Comparison of ENCODE assay signal across 9 cellular contexts in the genomic region with DNA sequence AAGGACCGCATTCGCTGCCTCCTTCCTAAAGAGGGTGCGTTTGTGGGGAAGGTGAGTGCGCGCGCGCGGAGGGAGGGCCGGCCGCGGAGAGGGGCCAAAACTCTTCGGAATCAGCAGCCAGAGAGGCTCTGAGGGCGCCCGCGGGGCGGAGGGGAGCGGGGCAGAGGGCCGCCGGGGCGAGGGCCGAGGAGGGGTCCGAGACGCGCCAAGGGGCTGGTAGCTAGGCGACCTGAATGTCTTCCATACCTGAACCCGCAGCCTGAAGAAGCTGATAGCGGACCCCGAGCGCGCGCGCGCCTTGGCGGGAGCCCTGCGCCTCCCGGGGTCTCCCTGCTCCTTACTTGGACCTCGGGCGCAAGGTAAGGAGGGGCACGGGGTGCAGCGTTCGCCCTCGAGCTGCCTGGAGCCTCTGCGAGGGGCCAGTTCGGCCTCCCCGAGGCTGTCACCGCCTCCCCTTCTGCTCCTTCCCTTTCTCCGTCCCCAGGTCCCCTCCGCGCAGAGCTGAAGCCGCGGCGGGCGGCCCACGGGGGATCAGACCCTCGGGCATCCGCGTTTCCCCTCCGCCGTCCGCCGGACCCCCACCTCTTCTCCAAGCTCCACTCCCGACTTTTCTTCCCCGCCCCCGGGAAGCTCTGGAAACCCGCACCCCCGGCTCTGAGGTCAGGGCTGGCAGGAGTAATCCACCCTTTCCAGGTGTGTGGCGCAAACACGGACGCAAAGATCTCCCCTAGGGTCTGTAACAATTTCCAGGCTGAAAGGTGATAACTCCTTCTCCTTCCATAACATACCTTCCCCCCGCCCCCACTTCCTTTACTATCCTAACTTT. TPM values are rescaled to one million over a fixed set of nuclear protein-coding genes. Genes with fewer than 3 reads are reported as not detected.
DNase-seq lines count a peak whose midpoint lies in the region; ATAC-seq and FAIRE-seq lines count a peak whose summit lies in the region.
"Had no signal": no experiment of that assay in that cellular context is flagged by ENCODE, and none has a peak within 500 bp of the region (broad histone marks: within the 10 kb centered on the region; RNA-seq: fewer than 3 reads in every experiment).

No MANE protein-coding gene starts in this region.

- no peak overlapping the region for H3K27ac Mint-ChIP-seq in activated T-helper 1 cell treated with anti-CD3 and anti-CD28 coated beads, Interleukin-12 subunit alpha, Interleukin-12 subunit beta, Interleukin-2, Interleukin-4 antibody, amounts not matched to agents 30 ng/mL and 10 ng/mL and 1 ng/mL, durations not matched to agents 14 hours and 24 hours and 36 hours

- ATAC-seq in right cardiac atrium: peak; percentile 56 to 61

- no peaks in the 10 kb centered on the region for H3K36me3 Mint-ChIP-seq in activated T-helper 1 cell treated with anti-CD3 and anti-CD28 coated beads, Interleukin-12 subunit alpha, Interleukin-12 subunit beta, Interleukin-2, Interleukin-4 antibody, amounts not matched to agents 30 ng/mL and 10 ng/mL and 1 ng/mL, durations not matched to agents 14 hours and 24 hours and 36 hours (ENCODE audit: low read depth)

- H3K36me3 ChIP-seq in small intestine (ENCODE audit: control insufficient read depth in 2 of 2, insufficient read depth in 2 of 2, low read length in 2 of 2): no peaks in the 10 kb centered on the region

- H3K9me3 ChIP-seq in right cardiac atrium (ENCODE audit: control insufficient read depth, low read length): no peaks in the 10 kb centered on the region
- no peaks in the 10 kb centered on the region for H3K9me3 ChIP-seq in small intestine (ENCODE audit: control insufficient read depth, low read depth)

- WGBS in right cardiac atrium: 2% methylated on average over 70 of the region's 70 CpGs
- 1 to 3% (median 2%) methylated on average over 51 to 70 of the region's 70 CpGs for WGBS in small intestine, 3 donors

- H3K4me1 Mint-ChIP-seq in activated T-helper 1 cell treated with anti-CD3 and anti-CD28 coated beads, Interleukin-12 subunit alpha, Interleukin-12 subunit beta, Interleukin-2, Interleukin-4 antibody, amounts not matched to agents 30 ng/mL and 10 ng/mL and 1 ng/mL, durations not matched to agents 14 hours and 24 hours and 36 hours (ENCODE audit: low read depth): no peaks in the 10 kb centered on the region

- DNase-seq in NCI-H1417 (lab: John Stamatoyannopoulos, UW) (peak; percentile 6 to 68 (median 67)), NCI-H1417 treated with DMSO at 0.1 percent for 48 hours (lab: John Stamatoyannopoulos, UW) (no peak), right cardiac atrium (peak in 2 of 3 donors; percentile 50 to 64), small intestine (no peak), GM19238 (ENCODE audit: insufficient read length, low spot score) (no peak), A172 (ENCODE audit: low spot score) (no peak), RPMI8226 (no peak)
- DNase-seq in activated T-helper 1 cell treated with anti-CD3 and anti-CD28 coated beads, Interleukin-12 subunit alpha, Interleukin-12 subunit beta, Interleukin-2, Interleukin-4 antibody, amounts not matched to agents 30 ng/mL and 10 ng/mL and 1 ng/mL, durations not matched to agents 14 hours and 24 hours and 36 hours (ENCODE audit: low spot score): no peak

- H3K4me3 Mint-ChIP-seq in activated T-helper 1 cell treated with anti-CD3 and anti-CD28 coated beads, Interleukin-12 subunit alpha, Interleukin-12 subunit beta, Interleukin-2, Interleukin-4 antibody, amounts not matched to agents 30 ng/mL and 10 ng/mL and 1 ng/mL, durations not matched to agents 14 hours and 24 hours and 36 hours: peak overlapping the region; percentile 23

- no peaks in the 10 kb centered on the region for H3K27me3 ChIP-seq in right cardiac atrium (ENCODE audit: control insufficient read depth, insufficient read depth)
- peaks cover 0 to 14% of the 10 kb centered on the region in 2 donors for H3K27me3 ChIP-seq in small intestine (ENCODE audit: control insufficient read depth in 2 of 2, insufficient read depth in 2 of 2, low read length in 2 of 2)

- no peaks in the 10 kb centered on the region for H3K9me3 Mint-ChIP-seq in activated T-helper 1 cell treated with anti-CD3 and anti-CD28 coated beads, Interleukin-12 subunit alpha, Interleukin-12 subunit beta, Interleukin-2, Interleukin-4 antibody, amounts not matched to agents 30 ng/mL and 10 ng/mL and 1 ng/mL, durations not matched to agents 14 hours and 24 hours and 36 hours

- peaks cover 54% of the 10 kb centered on the region for H3K27me3 Mint-ChIP-seq in activated T-helper 1 cell treated with anti-CD3 and anti-CD28 coated beads, Interleukin-12 subunit alpha, Interleukin-12 subunit beta, Interleukin-2, Interleukin-4 antibody, amounts not matched to agents 30 ng/mL and 10 ng/mL and 1 ng/mL, durations not matched to agents 14 hours and 24 hours and 36 hours (ENCODE audit: insufficient read depth)

- H3K27ac ChIP-seq in right cardiac atrium (ENCODE audit: low read length) (no peak overlapping the region), small intestine (ENCODE audit: low read depth in 1 of 2, low read length in 1 of 2) (no peak overlapping the region)
- H3K27ac ChIP-seq: C4-2B had no signal

- H3K4me3 ChIP-seq in right cardiac atrium (ENCODE audit: low read length): peak overlapping the region; percentile 44
- H3K4me3 ChIP-seq in small intestine (ENCODE audit: low read depth in 1 of 2, low read length in 2 of 2): peak overlapping the region; percentile 12 to 52

- no peak for FAIRE-seq in small intestine (lab: Jason Lieb, UNC)

- no peaks in the 10 kb centered on the region for H3K4me1 ChIP-seq in right cardiac atrium (ENCODE audit: control insufficient read depth, insufficient read depth, low read length)
- H3K4me1 ChIP-seq in small intestine (ENCODE audit: control insufficient read depth in 2 of 2, insufficient read depth in 1 of 2, low read depth in 1 of 2, low read length in 1 of 2): no peaks in the 10 kb centered on the region

- intact Hi-C loops in activated T-helper 1 cell treated with anti-CD3 and anti-CD28 coated beads, Interleukin-12 subunit alpha, Interleukin-12 subunit beta, Interleukin-2, Interleukin-4 antibody, amounts not matched to agents 30 ng/mL and 10 ng/mL and 1 ng/mL, durations not matched to agents 14 hours and 24 hours and 36 hours (cut with micrococcal nuclease): no loop called here
- intact Hi-C loops in right cardiac atrium (cut with DNase I): no loop called here

RNA-seq across cellular contexts. Expression of gene DEK, which starts 13.1 kb away (rescaled TPM):
- total RNA-seq in activated T-helper 1 cell treated with anti-CD3 and anti-CD28 coated beads, Interleukin-12 subunit alpha, Interleukin-12 subunit beta, Interleukin-2, Interleukin-4 antibody, amounts not matched to agents 30 ng/mL and 10 ng/mL and 1 ng/mL, durations not matched to agents 14 hours and 24 hours and 36 hours: 163 and 170 TPM in 2 replicates
- 10 to 100 TPM; 82.5 to 97.9 (median 89.1) TPM for total RNA-seq in right cardiac atrium
- polyA plus RNA-seq in right cardiac atrium (49.9 TPM), small intestine (10 to 100 TPM; 55.7 to 77.2 (median 61.1) TPM)
- 193 and 213 TPM in 2 replicates for total RNA-seq in A172 (2014; rRNA removed; shearing (Covaris generic))

Comparison
In these comparisons a context has a peak if more than half of its experiments do, and no peak if none do; other contexts are left out.
1. DNase-seq: peak in NCI-H1417 (3 of 3) and right cardiac atrium (2 of 3); none in NCI-H1417 treated with DMSO at 0.1 percent for 48 hours (single experiment), activated T-helper 1 cell treated with anti-CD3 and anti-CD28 coated beads, Interleukin-12 subunit alpha, Interleukin-12 subunit beta, Interleukin-2, Interleukin-4 antibody, amounts not matched to agents 30 ng/mL and 10 ng/mL and 1 ng/mL, durations not matched to agents 14 hours and 24 hours and 36 hours (single experiment), small intestine (single experiment), GM19238 (single experiment), A172 (single experiment) and RPMI8226 (single experiment).